ENCODE assay signal across 8 cellular contexts in genomic region chr11:72102162-72102561, GRCh38. TPM values are rescaled to one million over a fixed set of nuclear protein-coding genes. Genes with fewer than 3 reads are reported as not detected.
A peak's percentile ranks its signal among the peaks of the same experiment; 100 is the strongest.
DNase-seq lines count a peak whose midpoint lies in the region; TF ChIP-seq lines count a peak whose summit lies in the region.

No MANE protein-coding gene starts in this region.

- DNase-seq in activated naive CD4-positive, alpha-beta T cell treated with anti-CD3 and anti-CD28 coated beads for 36 hours: no peak
- DNase-seq in activated naive CD4-positive, alpha-beta T cell treated with Interleukin-2 at 50 U/mL for 16 hours: no peak
- DNase-seq in type B pancreatic cell (ENCODE audit: extremely low spot score, unreplicated experiment): no peak
- no peak for DNase-seq in UCSD-AML1 (lab: John Stamatoyannopoulos, UW; ENCODE audit: unreplicated experiment)
- DNase-seq in NCI-H2171 (lab: John Stamatoyannopoulos, UW): no peak
- no peak for DNase-seq in NCI-H2081 (lab: John Stamatoyannopoulos, UW)

- H3K4me1 Mint-ChIP-seq in activated naive CD4-positive, alpha-beta T cell treated with anti-CD3 and anti-CD28 coated beads for 36 hours (ENCODE audit: low read depth): peaks cover 38% of the 10 kb centered on the region
- H3K4me1 Mint-ChIP-seq in type B pancreatic cell (ENCODE audit: unreplicated experiment): peaks cover 36% of the 10 kb centered on the region

- peaks cover 14% of the 10 kb centered on the region for H3K36me3 Mint-ChIP-seq in activated naive CD4-positive, alpha-beta T cell treated with anti-CD3 and anti-CD28 coated beads for 36 hours (ENCODE audit: low read depth)
- H3K36me3 Mint-ChIP-seq in type B pancreatic cell: peaks cover 14% of the 10 kb centered on the region

- TF ChIP-seq CTCF in liver (IDR thresholded peaks at IDR 0.05; ENCODE audit: low read depth, low read length, missing input control) (no peak), type B pancreatic cell (conservative IDR thresholded peaks at IDR 0.05) (no peak)

- H3K4me3 Mint-ChIP-seq in activated naive CD4-positive, alpha-beta T cell treated with anti-CD3 and anti-CD28 coated beads for 36 hours: peak overlapping the region; percentile 87
- peak overlapping the region; percentile 93 for H3K4me3 Mint-ChIP-seq in type B pancreatic cell

- H3K36me3 ChIP-seq in liver (ENCODE audit: control insufficient read depth in 4 of 4, insufficient read depth in 3 of 4, low read depth in 1 of 4, low read length in 3 of 4): peaks cover 9 to 21% (median 17%) of the 10 kb centered on the region in 4 donors

- peaks cover 5 to 36% (median 29%) of the 10 kb centered on the region in 4 donors for H3K4me1 ChIP-seq in liver (ENCODE audit: control insufficient read depth in 4 of 4, insufficient read depth in 4 of 4, low read length in 3 of 4)

- CTCF ChIA-PET in activated naive CD4-positive, alpha-beta T cell treated with anti-CD3 and anti-CD28 coated beads for 36 hours (lab: Charles Lee): interaction anchor here (0.6 to 4.5 kb wide), 4 partner anchors 11 to 174 kb away, joined by 3 to 38 read pairs (median 6); partner anchors contain the start of gene XNDC1N

- no peak for TF ChIP-seq RAD21 in liver (IDR thresholded peaks at IDR 0.05)

- H3K27ac ChIP-seq in angular gyrus (ENCODE audit: low read depth, low read length) (peak overlapping the region; percentile 93), liver (ENCODE audit: low read depth in 1 of 2, low read length in 2 of 2) (peak overlapping the region; percentile 86 to 92)

- H3K27me3 Mint-ChIP-seq in activated naive CD4-positive, alpha-beta T cell treated with anti-CD3 and anti-CD28 coated beads for 36 hours (ENCODE audit: low read depth): no peaks in the 10 kb centered on the region
- H3K27me3 Mint-ChIP-seq in type B pancreatic cell: no peaks in the 10 kb centered on the region

- H3K9ac ChIP-seq in liver (ENCODE audit: low read depth in 1 of 2, low read length in 2 of 2): peak overlapping the region; percentile 76 to 97

- H3K9me3 Mint-ChIP-seq in activated naive CD4-positive, alpha-beta T cell treated with anti-CD3 and anti-CD28 coated beads for 36 hours: no peaks in the 10 kb centered on the region
- H3K9me3 Mint-ChIP-seq in type B pancreatic cell: peaks cover 8% of the 10 kb centered on the region

- H3K27me3 ChIP-seq in liver (ENCODE audit: control insufficient read depth in 4 of 4, insufficient read depth in 4 of 4, low read length in 3 of 4): no peaks in the 10 kb centered on the region

- peak overlapping the region; percentile 70 to 98 (median 95) for H3K4me3 ChIP-seq in liver (ENCODE audit: low read depth in 1 of 3, low read length in 3 of 3)

- WGBS in liver: 46% methylated on average over 4 of the region's 4 CpGs

- H3K27ac Mint-ChIP-seq in activated naive CD4-positive, alpha-beta T cell treated with anti-CD3 and anti-CD28 coated beads for 36 hours: peak overlapping the region; percentile 77
- peak overlapping the region; percentile 92 for H3K27ac Mint-ChIP-seq in type B pancreatic cell

- intact Hi-C loops in activated naive CD4-positive, alpha-beta T cell treated with anti-CD3 and anti-CD28 coated beads for 36 hours (cut with micrococcal nuclease): loop anchor here (2.0 kb wide), 3 partner anchors 61 to 173 kb away; partner anchors contain the start of genes RNF121 and XNDC1N

- no peaks in the 10 kb centered on the region for H3K9me3 ChIP-seq in liver (ENCODE audit: control insufficient read depth in 4 of 4, low read length in 3 of 4)

TF ChIP-seq in liver, 16 proteins besides CTCF, POLR2A, EP300 and RAD21:
- TF ChIP-seq GABPA (IDR thresholded peaks at IDR 0.05 in 1 of 2, conservative IDR thresholded peaks at IDR 0.05 in 1 of 2) (no peak), HNF4A (conservative IDR thresholded peaks at IDR 0.05) (no peak), REST (IDR thresholded peaks at IDR 0.05) (no peak), SP1 (IDR thresholded peaks at IDR 0.05) (no peak), FOXA1 (IDR thresholded peaks at IDR 0.05) (no peak), HNF4G (IDR thresholded peaks at IDR 0.05) (no peak), YY1 (IDR thresholded peaks at IDR 0.05) (no peak), TAF1 (conservative IDR thresholded peaks at IDR 0.05) (no peak), EGR1 (IDR thresholded peaks at IDR 0.05; ENCODE audit: low read depth in 2 of 2) (no peak), NR2F2 (IDR thresholded peaks at IDR 0.05) (no peak), JUND (IDR thresholded peaks at IDR 0.05) (no peak), MAX (IDR thresholded peaks at IDR 0.05) (no peak), RXRA (IDR thresholded peaks at IDR 0.05) (no peak), FOXA2 (IDR thresholded peaks at IDR 0.05) (no peak)
- TF ChIP-seq, protein P1, sequence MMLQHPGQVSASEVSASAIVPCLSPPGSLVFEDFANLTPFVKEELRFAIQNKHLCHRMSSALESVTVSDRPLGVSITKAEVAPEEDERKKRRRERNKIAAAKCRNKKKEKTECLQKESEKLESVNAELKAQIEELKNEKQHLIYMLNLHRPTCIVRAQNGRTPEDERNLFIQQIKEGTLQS (IDR thresholded peaks at IDR 0.05): no peak
- TF ChIP-seq, protein P2, sequence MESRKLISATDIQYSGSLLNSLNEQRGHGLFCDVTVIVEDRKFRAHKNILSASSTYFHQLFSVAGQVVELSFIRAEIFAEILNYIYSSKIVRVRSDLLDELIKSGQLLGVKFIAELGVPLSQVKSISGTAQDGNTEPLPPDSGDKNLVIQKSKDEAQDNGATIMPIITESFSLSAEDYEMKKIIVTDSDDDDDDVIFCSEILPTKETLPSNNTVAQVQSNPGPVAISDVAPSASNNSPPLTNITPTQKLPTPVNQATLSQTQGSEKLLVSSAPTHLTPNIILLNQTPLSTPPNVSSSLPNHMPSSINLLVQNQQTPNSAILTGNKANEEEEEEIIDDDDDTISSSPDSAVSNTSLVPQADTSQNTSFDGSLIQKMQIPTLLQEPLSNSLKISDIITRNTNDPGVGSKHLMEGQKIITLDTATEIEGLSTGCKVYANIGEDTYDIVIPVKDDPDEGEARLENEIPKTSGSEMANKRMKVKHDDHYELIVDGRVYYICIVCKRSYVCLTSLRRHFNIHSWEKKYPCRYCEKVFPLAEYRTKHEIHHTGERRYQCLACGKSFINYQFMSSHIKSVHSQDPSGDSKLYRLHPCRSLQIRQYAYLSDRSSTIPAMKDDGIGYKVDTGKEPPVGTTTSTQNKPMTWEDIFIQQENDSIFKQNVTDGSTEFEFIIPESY (IDR thresholded peaks at IDR 0.05): no peak

RNA-seq across cellular contexts. Expression of gene LAMTOR1, which starts 0.9 kb away (rescaled TPM):
- total RNA-seq in activated naive CD4-positive, alpha-beta T cell treated with anti-CD3 and anti-CD28 coated beads for 36 hours: 10 to 100 TPM; 39.1 to 41.8 TPM
- total RNA-seq in liver (10 to 100 TPM; 30.5 to 47.2 TPM), type B pancreatic cell (ENCODE audit: low replicate concordance) (73.0 and 93.8 TPM in 2 replicates)
- 10 to 100 TPM; 70.1 to 74.0 TPM for polyA plus RNA-seq in liver

RNA-seq across cellular contexts. Expression of gene TOMT, which starts 3.6 kb away (rescaled TPM):
- total RNA-seq in activated naive CD4-positive, alpha-beta T cell treated with anti-CD3 and anti-CD28 coated beads for 36 hours: not detected
- total RNA-seq in liver (under 1 TPM in 1 of 2 donors, not detected in 1; 0.33 TPM), type B pancreatic cell (ENCODE audit: low replicate concordance) (not detected in 2 replicates)
- not detected for polyA plus RNA-seq in liver

RNA-seq across cellular contexts. Expression of gene ANAPC15, which starts 10.3 kb away (rescaled TPM):
- total RNA-seq in activated naive CD4-positive, alpha-beta T cell treated with anti-CD3 and anti-CD28 coated beads for 36 hours: 10 to 100 TPM; 69.1 to 70.3 TPM
- total RNA-seq in liver (10 to 100 TPM in 1 of 2 donors, 1 to 10 TPM in 1; 8.4 to 10.4 TPM), type B pancreatic cell (ENCODE audit: low replicate concordance) (45.5 and 47.9 TPM in 2 replicates)
- 10 to 100 TPM; 19.6 to 22.4 TPM for polyA plus RNA-seq in liver

RNA-seq across cellular contexts. Expression of gene LRRC51, which starts 21.5 kb away (rescaled TPM):
- total RNA-seq in activated naive CD4-positive, alpha-beta T cell treated with anti-CD3 and anti-CD28 coated beads for 36 hours: 1 to 10 TPM; 6.8 to 8.3 TPM
- total RNA-seq in liver: 1 to 10 TPM; 1.9 to 3.4 TPM
- polyA plus RNA-seq in liver: 1 to 10 TPM; 2.9 to 3.7 TPM
- total RNA-seq in type B pancreatic cell (ENCODE audit: low replicate concordance): 7.9 and 14.7 TPM in 2 replicates

RNA-seq across cellular contexts. Expression of gene NUMA1, which starts 21.8 kb away (rescaled TPM):
- total RNA-seq in activated naive CD4-positive, alpha-beta T cell treated with anti-CD3 and anti-CD28 coated beads for 36 hours: 100 to 1,000 TPM; 189 to 194 TPM
- 10 to 100 TPM; 55.1 to 93.2 TPM for total RNA-seq in liver
- polyA plus RNA-seq in liver: 10 to 100 TPM; 19.5 to 29.2 TPM
- total RNA-seq in type B pancreatic cell (ENCODE audit: low replicate concordance): 183 and 225 TPM in 2 replicates
